Comparison of ENCODE assay signal across 21 cellular contexts in the genomic region with DNA sequence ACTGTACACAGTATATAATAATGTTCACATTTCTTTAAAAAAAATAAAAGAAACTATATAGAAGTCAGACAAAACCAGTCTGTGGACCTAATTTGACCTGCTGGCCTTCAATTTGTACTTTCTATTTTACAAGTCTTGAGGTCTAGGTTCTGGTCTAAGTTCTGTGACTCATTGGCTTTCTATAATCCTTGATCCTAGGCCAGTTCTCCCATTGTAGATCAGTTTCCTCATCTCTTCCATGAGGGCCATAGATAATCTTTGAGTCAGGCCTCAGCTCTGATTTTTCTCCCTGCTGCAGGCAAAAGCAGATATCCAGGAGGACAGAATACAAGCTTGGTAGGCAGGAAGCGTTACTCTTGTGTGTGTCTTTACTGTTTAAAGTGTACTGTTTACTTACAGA.
DNase-seq lines count a peak whose midpoint lies in the region; FAIRE-seq and TF ChIP-seq lines count a peak whose summit lies in the region.
"Had no signal": no experiment of that assay in that cellular context is flagged by ENCODE, and none has a peak within 500 bp of the region (broad histone marks: within the 10 kb centered on the region; RNA-seq: fewer than 3 reads in every experiment).

No MANE protein-coding gene starts in this region.

- H3K9me3 ChIP-seq in effector memory CD4-positive, alpha-beta T cell (ENCODE audit: control insufficient read depth, low read length), result no peaks in the 10 kb centered on the region

- H3K4me1 ChIP-seq in effector memory CD4-positive, alpha-beta T cell (ENCODE audit: control insufficient read depth, insufficient read depth, low read length, poor library complexity, severe bottlenecking), result no peaks in the 10 kb centered on the region

- H3K27ac ChIP-seq in effector memory CD4-positive, alpha-beta T cell (ENCODE audit: insufficient read depth, low read length, poor library complexity, severe bottlenecking), result no peak overlapping the region
- H3K27ac ChIP-seq: PC-9, SK-N-MC had no signal

- H3K27me3 ChIP-seq in effector memory CD4-positive, alpha-beta T cell (replicated peaks; ENCODE audit: control insufficient read depth, insufficient read depth, low read length, poor library complexity, severe bottlenecking), result no peaks in the 10 kb centered on the region

- H3K4me3 ChIP-seq in effector memory CD4-positive, alpha-beta T cell (ENCODE audit: insufficient read depth, low read depth, low read length, poor library complexity, severe bottlenecking), result no peak overlapping the region
- H3K4me3 ChIP-seq: PC-9, SK-N-MC had no signal

- no peaks in the 10 kb centered on the region for H3K36me3 ChIP-seq in effector memory CD4-positive, alpha-beta T cell (ENCODE audit: control insufficient read depth, insufficient read depth, low read length)

- peak; percentile 43 for DNase-seq in HT1080 (ENCODE audit: low read depth)
- DNase-seq in RCC 7860 (ENCODE audit: low spot score), result peak; percentile 26
- DNase-seq in dermis blood vessel endothelial cell, result peak; percentile 47
- DNase-seq in glomerular visceral epithelial cell (ENCODE audit: extremely low spot score), result peak; percentile 8
- DNase-seq in D721Med (ENCODE audit: insufficient read length, low spot score), result no peak
- no peak for DNase-seq in amniotic stem cell (lab: John Stamatoyannopoulos, UW)
- DNase-seq in effector memory CD4-positive, alpha-beta T cell, result no peak
- no peak for DNase-seq in NCI-H1436 (lab: John Stamatoyannopoulos, UW)
- DNase-seq: ACHN, AML-193, COR-L47, DMS153, HFFc6, NCI-H1436 treated with DMSO at 0.1 percent for 48 hours, NCI-H2029 treated with DMSO at 0.1 percent for 48 hours, NCI-H510A, NCI-H774, PC-9 had no signal

- FAIRE-seq in RCC 7860 (lab: Jason Lieb, UNC) (no peak), D721Med (lab: Jason Lieb, UNC) (no peak)
- FAIRE-seq: GM19239, HTR-8/SVneo had no signal

- TF ChIP-seq CTCF in D721Med (IDR thresholded peaks at IDR 0.05; ENCODE audit: insufficient read depth, missing control alignments), result no peak

Comparison
In these comparisons a context has a peak if more than half of its experiments do, and no peak if none do; other contexts are left out.
1. DNase-seq: peak in HT1080 (single experiment), RCC 7860 (single experiment), dermis blood vessel endothelial cell (single experiment) and glomerular visceral epithelial cell (single experiment); none in D721Med (single experiment), amniotic stem cell (single experiment), effector memory CD4-positive, alpha-beta T cell (0 of 3) and NCI-H1436 (single experiment).